In the genomic region with DNA sequence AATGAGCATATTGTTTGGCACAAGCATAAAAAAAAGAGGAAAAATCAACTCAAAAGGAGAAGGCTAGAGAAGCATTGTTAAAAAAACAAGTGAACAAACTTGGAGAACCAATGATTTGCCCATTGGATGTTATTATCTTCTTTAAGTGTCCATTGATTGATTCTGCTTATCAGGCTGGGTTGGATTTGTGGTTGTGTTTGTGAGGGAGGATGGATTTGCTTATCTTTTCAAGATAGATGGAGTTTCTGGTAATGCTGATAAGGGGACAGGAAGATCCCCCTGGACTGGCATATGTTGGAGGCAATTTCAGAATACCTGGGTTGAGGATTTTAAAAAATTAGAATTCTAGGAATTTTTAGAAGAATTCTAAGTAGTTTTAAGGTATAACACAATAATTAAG, we compare ENCODE assay signal across 7 cellular contexts.
"Had no signal": no experiment of that assay in that cellular context is flagged by ENCODE, and none has a peak within 500 bp of the region (broad histone marks: within the 10 kb centered on the region; RNA-seq: fewer than 3 reads in every experiment).

No MANE protein-coding gene starts in this region.

- H3K27ac Mint-ChIP-seq: IgD-negative memory B cell had no signal

- DNase-seq: IMR-90, KBM-7, KG1 had no signal

- H3K27ac ChIP-seq: HL-60 had no signal

- FAIRE-seq: HepG2, HTR-8/SVneo had no signal

- H3K4me3 Mint-ChIP-seq: IgD-negative memory B cell had no signal

- ATAC-seq: HepG2 had no signal
